Comparison of ENCODE assay signal across 8 cellular contexts in genomic region chr10:28179490-28180099, GRCh38.
DNase-seq lines count a peak whose midpoint lies in the region; ATAC-seq, FAIRE-seq and TF ChIP-seq lines count a peak whose summit lies in the region.

No MANE protein-coding gene starts in this region.

- no peak for TF ChIP-seq POLR2A in right lobe of liver (IDR thresholded peaks at IDR 0.05)

- peak overlapping the region; percentile 64 for H3K4me3 ChIP-seq in coronary artery
- H3K4me3 ChIP-seq in right lobe of liver = no peak overlapping the region

- peak; percentile 56 for TF ChIP-seq CTCF in coronary artery (IDR thresholded peaks at IDR 0.05)
- TF ChIP-seq CTCF in right lobe of liver (IDR thresholded peaks at IDR 0.05) = peak; percentile 75 to 82 (median 82)

- H3K27ac ChIP-seq in coronary artery (no peak overlapping the region), right lobe of liver (no peak overlapping the region)

- FAIRE-seq in HTR-8/SVneo (lab: Jason Lieb, UNC) (no peak), urothelium cell line (lab: Jason Lieb, UNC) (no peak)

- DNase-seq in COLO668 (lab: John Stamatoyannopoulos, UW; ENCODE audit: unreplicated experiment) (peak; percentile 13), HTR-8/SVneo (ENCODE audit: insufficient read length, low spot score) (peak; percentile 48), SHP77 treated with DMSO at 0.1 percent for 48 hours (lab: John Stamatoyannopoulos, UW) (peak; percentile 24), coronary artery (ENCODE audit: low spot score) (no peak), right lobe of liver (no peak), urothelium cell line (ENCODE audit: low spot score) (peak; percentile 50), ureter (ENCODE audit: low spot score) (no peak)

- intact Hi-C loops in right lobe of liver (cut with DNase I) = no loop called here

- 2% methylated on average over 2 of the region's 2 CpGs for WGBS in right lobe of liver (ENCODE audit: insufficient coverage, low coverage, low lambda C conversion rate, missing lambda C conversion rate)

- H3K36me3 ChIP-seq in right lobe of liver = no peaks in the 10 kb centered on the region

- no peaks in the 10 kb centered on the region for H3K27me3 ChIP-seq in right lobe of liver

- ATAC-seq in GM18511 (IDR thresholded peaks at IDR 0.05; ENCODE audit: unreplicated experiment) (peak; percentile 62), right lobe of liver (peak; percentile 74 to 81 (median 74))

- peaks cover 0 to 19% (median 0%) of the 10 kb centered on the region in 4 donors for H3K4me1 ChIP-seq in right lobe of liver

- H3K9me3 ChIP-seq in right lobe of liver = no peaks in the 10 kb centered on the region

Comparison
In these comparisons a context has a peak if more than half of its experiments do, and no peak if none do; other contexts are left out.
1. DNase-seq: peak in COLO668 (single experiment), HTR-8/SVneo (single experiment), SHP77 treated with DMSO at 0.1 percent for 48 hours (single experiment) and urothelium cell line (single experiment); none in coronary artery (single experiment), right lobe of liver (0 of 3) and ureter (single experiment).